In the genomic region with DNA sequence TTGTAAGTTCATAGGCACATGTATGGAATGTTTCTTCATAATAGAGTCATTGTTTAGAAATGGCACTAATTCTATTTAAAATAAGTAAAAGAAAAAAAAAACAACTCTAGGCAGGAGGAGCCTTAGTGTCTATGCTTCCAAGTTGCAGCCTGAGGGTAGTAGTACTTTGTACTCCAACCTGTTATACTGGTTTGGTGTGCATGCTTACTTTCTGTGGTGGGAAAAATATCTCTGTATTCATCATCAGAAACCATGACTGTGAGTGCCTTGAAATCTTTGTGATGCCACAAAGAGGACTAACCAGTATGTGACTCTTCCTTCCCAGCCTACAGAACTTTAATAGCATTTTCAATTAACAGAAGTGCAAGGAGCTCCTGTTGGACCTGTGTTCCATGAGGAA, we compare ENCODE assay signal across 16 cellular contexts. TPM values are rescaled to one million over a fixed set of nuclear protein-coding genes. Genes with fewer than 3 reads are reported as not detected.
DNase-seq lines count a peak whose midpoint lies in the region; ATAC-seq and TF ChIP-seq lines count a peak whose summit lies in the region.
"Had no signal": no experiment of that assay in that cellular context is flagged by ENCODE, and none has a peak within 500 bp of the region (broad histone marks: within the 10 kb centered on the region; RNA-seq: fewer than 3 reads in every experiment).

No MANE protein-coding gene starts in this region.

- no peak overlapping the region for H3K4me3 Mint-ChIP-seq in Caco-2 (ENCODE audit: unreplicated experiment)
- no peak overlapping the region for H3K4me3 Mint-ChIP-seq in activated CD4-positive, alpha-beta T cell treated with anti-CD3 and anti-CD28 coated beads for 36 hours
- H3K4me3 Mint-ChIP-seq: CD8-positive, alpha-beta memory T cell; T-helper 2 cell treated with Interferon-gamma antibody and Interleukin-4, amounts not matched to agents 5 μg/mL and 100 μg/mL, for 36 hours had no signal

- POLR2A ChIA-PET in Caco-2 (lab: Charles Lee): no interaction called here
- POLR2A ChIA-PET in activated CD4-positive, alpha-beta T cell treated with anti-CD3 and anti-CD28 coated beads for 36 hours (lab: Charles Lee): no interaction called here

- in situ Hi-C loops in transverse colon (cut with MboI; ENCODE audit: low pct_ligation_motif_present in 1 of 4, low pct_unique_long_range_greater_than_20kb in 1 of 4, low sequenced_read_pairs in 3 of 4): no loop called here

- H3K4me1 ChIP-seq in Caco-2 (peaks cover 38% of the 10 kb centered on the region), adipocyte (ENCODE audit: control insufficient read depth, insufficient read depth, low read length) (no peaks in the 10 kb centered on the region), lower lobe of right lung (no peaks in the 10 kb centered on the region), transverse colon (peaks cover 0 to 37% (median 9%) of the 10 kb centered on the region in 4 donors), body of pancreas (no peaks in the 10 kb centered on the region)

- H3K9me3 Mint-ChIP-seq in Caco-2 (ENCODE audit: unreplicated experiment): no peaks in the 10 kb centered on the region
- H3K9me3 Mint-ChIP-seq in activated CD4-positive, alpha-beta T cell treated with anti-CD3 and anti-CD28 coated beads for 36 hours (ENCODE audit: low read depth): peaks cover 3% of the 10 kb centered on the region
- H3K9me3 Mint-ChIP-seq: T-helper 2 cell treated with Interferon-gamma antibody and Interleukin-4, amounts not matched to agents 5 μg/mL and 100 μg/mL, for 36 hours had no signal

- intact Hi-C loops in Caco-2 (cut with micrococcal nuclease; ENCODE audit: unreplicated experiment) (loop anchor here (2.0 to 5.0 kb wide), 4 partner anchors 27 to 425 kb away; no protein-coding TSS in a partner anchor), lower lobe of right lung (cut with DNase I) (no loop called here), transverse colon (cut with DNase I; ENCODE audit: low total_unique reads) (no loop called here), body of pancreas (cut with DNase I) (no loop called here)
- intact Hi-C loops in activated CD4-positive, alpha-beta T cell treated with anti-CD3 and anti-CD28 coated beads for 36 hours (cut with DNase I, micrococcal nuclease): no loop called here

- H3K27me3 ChIP-seq in Caco-2 (replicated peaks; ENCODE audit: control insufficient read depth, insufficient read depth, low read length) (no peaks in the 10 kb centered on the region), adipocyte (replicated peaks; ENCODE audit: control insufficient read depth, insufficient read depth, low read length) (no peaks in the 10 kb centered on the region), lower lobe of right lung (ENCODE audit: low read depth) (no peaks in the 10 kb centered on the region), transverse colon (no peaks in the 10 kb centered on the region), body of pancreas (no peaks in the 10 kb centered on the region)
- H3K27me3 ChIP-seq: right lobe of liver had no signal

- ATAC-seq in lower lobe of right lung (peak; percentile 47 to 59), body of pancreas (no peak), HG03457 (IDR thresholded peaks at IDR 0.05; ENCODE audit: unreplicated experiment) (no peak)
- ATAC-seq in activated CD4-positive, alpha-beta T cell treated with anti-CD3 and anti-CD28 coated beads for 36 hours: no peak
- ATAC-seq: right lobe of liver had no signal

- BruUV-seq in Caco-2 (replicated peaks; lab: Mats Ljungman, UMichigan): no TSS peak

- no peak overlapping the region for H3K27ac Mint-ChIP-seq in Caco-2 (ENCODE audit: unreplicated experiment)
- H3K27ac Mint-ChIP-seq in activated CD4-positive, alpha-beta T cell treated with anti-CD3 and anti-CD28 coated beads for 36 hours: no peak overlapping the region
- H3K27ac Mint-ChIP-seq: CD8-positive, alpha-beta memory T cell; T-helper 2 cell treated with Interferon-gamma antibody and Interleukin-4, amounts not matched to agents 5 μg/mL and 100 μg/mL, for 36 hours had no signal

- TF ChIP-seq POLR2A in transverse colon (IDR thresholded peaks at IDR 0.05) (no peak), body of pancreas (IDR thresholded peaks at IDR 0.05) (no peak)

- no peaks in the 10 kb centered on the region for H3K36me3 Mint-ChIP-seq in Caco-2 (ENCODE audit: insufficient read depth, unreplicated experiment)
- H3K36me3 Mint-ChIP-seq in activated CD4-positive, alpha-beta T cell treated with anti-CD3 and anti-CD28 coated beads for 36 hours (ENCODE audit: low read depth): no peaks in the 10 kb centered on the region
- H3K36me3 Mint-ChIP-seq: CD8-positive, alpha-beta memory T cell had no signal

- no peak for TF ChIP-seq EP300 in transverse colon (IDR thresholded peaks at IDR 0.05; ENCODE audit: low read depth)

- peaks cover 10% of the 10 kb centered on the region for H3K4me1 Mint-ChIP-seq in Caco-2 (ENCODE audit: low read depth, unreplicated experiment)
- no peaks in the 10 kb centered on the region for H3K4me1 Mint-ChIP-seq in activated CD4-positive, alpha-beta T cell treated with anti-CD3 and anti-CD28 coated beads for 36 hours
- H3K4me1 Mint-ChIP-seq: CD8-positive, alpha-beta memory T cell had no signal

- H3K36me3 ChIP-seq in Caco-2 (ENCODE audit: control insufficient read depth, insufficient read depth, low read length) (no peaks in the 10 kb centered on the region), adipocyte (ENCODE audit: control insufficient read depth, insufficient read depth, low read length, severe bottlenecking) (no peaks in the 10 kb centered on the region), lower lobe of right lung (no peaks in the 10 kb centered on the region), transverse colon (no peaks in the 10 kb centered on the region), body of pancreas (replicated peaks in 1 of 2; ENCODE audit: insufficient read depth in 1 of 2, low read depth in 2 of 2) (no peaks in the 10 kb centered on the region)
- H3K36me3 ChIP-seq: right lobe of liver had no signal

- H3K27ac ChIP-seq in lower lobe of right lung (no peak overlapping the region), transverse colon (no peak overlapping the region), body of pancreas (no peak overlapping the region)
- H3K27ac ChIP-seq: right lobe of liver had no signal

- H3K9me3 ChIP-seq in Caco-2 (no peaks in the 10 kb centered on the region), adipocyte (ENCODE audit: control insufficient read depth, low read length) (no peaks in the 10 kb centered on the region), lower lobe of right lung (no peaks in the 10 kb centered on the region), transverse colon (no peaks in the 10 kb centered on the region), body of pancreas (no peaks in the 10 kb centered on the region)
- H3K9me3 ChIP-seq: right lobe of liver had no signal

- H3K27me3 Mint-ChIP-seq in Caco-2 (ENCODE audit: insufficient read depth, unreplicated experiment): no peaks in the 10 kb centered on the region
- no peaks in the 10 kb centered on the region for H3K27me3 Mint-ChIP-seq in activated CD4-positive, alpha-beta T cell treated with anti-CD3 and anti-CD28 coated beads for 36 hours
- H3K27me3 Mint-ChIP-seq: CD8-positive, alpha-beta memory T cell had no signal

- H3K9ac ChIP-seq in adipocyte (ENCODE audit: low read length): no peak overlapping the region

- CTCF ChIA-PET in Caco-2 (lab: Charles Lee): no interaction called here
- CTCF ChIA-PET in activated CD4-positive, alpha-beta T cell treated with anti-CD3 and anti-CD28 coated beads for 36 hours (lab: Charles Lee): no interaction called here

- DNase-seq in Caco-2 (peak; percentile 44 to 60), HPDE6-E6E7 (ENCODE audit: extremely low spot score) (peak; percentile 34), adipocyte (ENCODE audit: low read depth) (peak; percentile 7), lower lobe of right lung (no peak), transverse colon (no peak), body of pancreas (no peak)
- no peak for DNase-seq in activated CD4-positive, alpha-beta T cell treated with anti-CD3 and anti-CD28 coated beads for 36 hours
- DNase-seq: activated CD8-positive, alpha-beta memory T cell treated with anti-CD3 and anti-CD28 coated beads, Interleukin-2, amount 50 U/mL, for 4 hours; activated naive CD4-positive, alpha-beta T cell; CD8-positive, alpha-beta memory T cell; H7; MV-4-11; NCI-H2107; right lobe of liver had no signal

- H3K4me3 ChIP-seq in Caco-2 (ENCODE audit: low read depth, low read length) (no peak overlapping the region), adipocyte (ENCODE audit: low read length) (no peak overlapping the region), lower lobe of right lung (no peak overlapping the region), transverse colon (no peak overlapping the region), body of pancreas (no peak overlapping the region)
- H3K4me3 ChIP-seq: right lobe of liver had no signal

- no peak for TF ChIP-seq CTCF in Caco-2 (IDR thresholded peaks at IDR 0.05; ENCODE audit: insufficient read depth in 1 of 2, low read depth in 1 of 2, low read length in 1 of 2, severe bottlenecking in 1 of 2, unreplicated experiment in 1 of 2)
- TF ChIP-seq CTCF in lower lobe of right lung (IDR thresholded peaks at IDR 0.05): no peak
- TF ChIP-seq CTCF in transverse colon (IDR thresholded peaks at IDR 0.05): no peak
- no peak for TF ChIP-seq CTCF in body of pancreas (IDR thresholded peaks at IDR 0.05)

RNA-seq across cellular contexts. Expression of a gene that starts 4.4 kb away (rescaled TPM):
- total RNA-seq in Caco-2 (2022): 4.0 and 4.4 TPM in 2 replicates
- total RNA-seq in lower lobe of right lung: 9.8 TPM
- 10 to 100 TPM; 10.1 to 22.7 (median 15.1) TPM for total RNA-seq in transverse colon
- 10 to 100 TPM in 1 of 2 donors, 1 to 10 TPM in 1; 6.2 to 14.5 TPM for total RNA-seq in body of pancreas
- under 1 TPM in 1 of 2 experiments, not detected in 1; 0.27 TPM for total RNA-seq in activated CD4-positive, alpha-beta T cell treated with anti-CD3 and anti-CD28 coated beads for 36 hours
- total RNA-seq: CD8-positive, alpha-beta memory T cell had no signal

Comparison
In these comparisons a context has a peak if more than half of its experiments do, and no peak if none do; other contexts are left out.
1. DNase-seq: peak in Caco-2 (2 of 2), HPDE6-E6E7 (single experiment) and adipocyte (single experiment); none in lower lobe of right lung (single experiment), transverse colon (single experiment), body of pancreas (0 of 4) and activated CD4-positive, alpha-beta T cell treated with anti-CD3 and anti-CD28 coated beads for 36 hours (single experiment).
2. ATAC-seq: peak in lower lobe of right lung (2 of 2); none in body of pancreas (single experiment), HG03457 (single experiment) and activated CD4-positive, alpha-beta T cell treated with anti-CD3 and anti-CD28 coated beads for 36 hours (single experiment).